Comparison of ENCODE assay signal across 5 cellular contexts in the genomic region with DNA sequence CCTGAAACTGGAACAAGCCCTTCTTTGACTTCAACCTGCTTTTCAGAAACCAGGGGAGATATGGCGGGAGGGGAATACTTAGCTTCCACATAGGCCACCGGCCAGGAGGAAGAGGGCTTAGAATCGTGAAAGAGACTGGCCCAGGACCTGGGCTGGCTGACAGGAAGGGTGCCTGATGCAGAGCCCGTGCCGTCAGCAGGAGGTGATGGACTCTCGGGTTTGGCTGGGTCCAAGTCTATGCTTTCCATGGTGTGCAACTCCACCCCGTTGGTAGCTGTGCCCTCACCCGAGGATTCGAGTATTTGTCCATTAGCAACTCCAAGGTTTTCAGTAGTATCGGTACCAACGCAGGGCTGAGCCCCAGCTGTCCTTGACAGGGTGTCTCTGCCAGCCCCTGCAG. TPM values are rescaled to one million over a fixed set of nuclear protein-coding genes. Genes with fewer than 3 reads are reported as not detected.
"Had no signal": no experiment of that assay in that cellular context is flagged by ENCODE, and none has a peak within 500 bp of the region (broad histone marks: within the 10 kb centered on the region; RNA-seq: fewer than 3 reads in every experiment).

No MANE protein-coding gene starts in this region.

RNA-seq across cellular contexts. Expression of gene OR11H12, which starts 35.1 kb away (rescaled TPM):
- total RNA-seq: HT-29, HT1080, IMR-90, K562 had no signal
- polyA plus RNA-seq: IgD-negative memory B cell, IMR-90, K562 had no signal
